In the genomic region with DNA sequence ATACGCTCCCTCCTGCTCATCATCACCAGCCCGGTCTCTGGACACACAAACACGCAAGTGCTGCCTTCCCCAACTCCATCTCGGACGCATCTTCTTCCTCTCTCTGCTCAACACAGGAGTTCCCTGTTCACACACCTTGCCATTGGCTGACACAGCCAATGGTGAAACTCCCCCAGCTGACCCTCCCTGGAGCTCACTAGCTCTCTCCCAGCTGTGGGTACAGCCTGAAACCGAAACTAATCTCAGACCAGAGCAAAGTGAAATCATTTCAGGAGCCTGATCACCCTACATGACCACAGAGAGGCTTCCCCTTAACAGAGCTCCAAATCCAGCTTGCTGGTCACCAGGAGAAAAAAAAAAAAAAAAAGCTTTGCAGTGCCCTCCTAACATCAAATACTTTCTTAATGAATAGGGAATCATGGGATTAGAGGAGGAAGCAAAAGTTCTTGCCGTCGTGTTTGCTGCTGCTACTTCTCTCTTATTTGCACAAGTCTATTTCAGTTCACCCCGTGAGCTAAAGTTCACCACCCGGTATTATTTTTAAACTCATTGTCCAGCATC, we compare ENCODE assay signal across 1 cellular context.
TF ChIP-seq lines count a peak whose summit lies in the region.

No MANE protein-coding gene starts in this region.

TF ChIP-seq in K562, 482 proteins besides CTCF, POLR2A, EP300 and RAD21 (continued from another document):
- peak in 1 of 2 experiments; percentile 85; a peak in 2 of 4 replicates for TF ChIP-seq ZNF318 (IDR thresholded peaks at IDR 0.05; ENCODE audit: borderline replicate concordance in 1 of 2, low read depth in 1 of 2)
- no peak for TF ChIP-seq HNRNPK (IDR thresholded peaks at IDR 0.05; ENCODE audit: low read depth, low read length, poor library complexity, severe bottlenecking)
- no peak for TF ChIP-seq MTF1 (CRISPR knock-in tag; IDR thresholded peaks at IDR 0.05; ENCODE audit: borderline replicate concordance)
- no peak for TF ChIP-seq MAFK (IDR thresholded peaks at IDR 0.05; ENCODE audit: low read length)
- no peak for TF ChIP-seq ZNF407 (IDR thresholded peaks at IDR 0.05; ENCODE audit: low read depth)
- no peak for TF ChIP-seq TEAD2 (tag; IDR thresholded peaks at IDR 0.05)
- no peak for TF ChIP-seq SREBF1 (IDR thresholded peaks at IDR 0.05; ENCODE audit: borderline replicate concordance, low read depth, low read length)
- TF ChIP-seq POLR2AphosphoS2 (IDR thresholded peaks at IDR 0.05; ENCODE audit: low read length) = no peak
- 0 out of 2 replicates have a peak, but pooled peaks have one; percentile 2 for TF ChIP-seq JUND (IDR thresholded peaks at IDR 0.05; ENCODE audit: borderline replicate concordance, low read depth, low read length)
- TF ChIP-seq JUND (tag; IDR thresholded peaks at IDR 0.05; ENCODE audit: borderline replicate concordance, low read depth, low read length) = 0 out of 3 replicates have a peak, but pooled peaks have one; percentile 18
- TF ChIP-seq TRIM28 (IDR thresholded peaks at IDR 0.05) = no peak
- TF ChIP-seq, protein P1, sequence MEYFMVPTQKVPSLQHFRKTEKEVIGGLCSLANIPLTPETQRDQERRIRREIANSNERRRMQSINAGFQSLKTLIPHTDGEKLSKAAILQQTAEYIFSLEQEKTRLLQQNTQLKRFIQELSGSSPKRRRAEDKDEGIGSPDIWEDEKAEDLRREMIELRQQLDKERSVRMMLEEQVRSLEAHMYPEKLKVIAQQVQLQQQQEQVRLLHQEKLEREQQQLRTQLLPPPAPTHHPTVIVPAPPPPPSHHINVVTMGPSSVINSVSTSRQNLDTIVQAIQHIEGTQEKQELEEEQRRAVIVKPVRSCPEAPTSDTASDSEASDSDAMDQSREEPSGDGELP (CRISPR knock-in tag; IDR thresholded peaks at IDR 0.05; ENCODE audit: borderline replicate concordance) = peak; percentile 80
- TF ChIP-seq PCBP1 (IDR thresholded peaks at IDR 0.05; ENCODE audit: low read depth, low read length, poor library complexity, severe bottlenecking) = no peak
- TF ChIP-seq NFRKB (IDR thresholded peaks at IDR 0.05; ENCODE audit: low read depth) = no peak
- TF ChIP-seq RFX1 (IDR thresholded peaks at IDR 0.05) = no peak
- TF ChIP-seq SAP30 (IDR thresholded peaks at IDR 0.05; ENCODE audit: borderline replicate concordance, insufficient read depth, low read depth, low read length, poor library complexity, severe bottlenecking) = no peak
- no peak for TF ChIP-seq ZNF695 (CRISPR knock-in tag; IDR thresholded peaks at IDR 0.05)
- no peak for TF ChIP-seq E2F3 (CRISPR knock-in tag; IDR thresholded peaks at IDR 0.05)
- no peak for TF ChIP-seq FOXM1 (IDR thresholded peaks at IDR 0.05; ENCODE audit: low read depth)
- no peak for TF ChIP-seq FOXM1 (CRISPR knock-in tag; IDR thresholded peaks at IDR 0.05; ENCODE audit: low read depth)
- 0 out of 4 replicates have a peak, but pooled peaks have one; percentile 15 to 29 for TF ChIP-seq NRF1 (conservative IDR thresholded peaks at IDR 0.05 in 1 of 2, IDR thresholded peaks at IDR 0.05 in 1 of 2)
- TF ChIP-seq ZNF184 (CRISPR knock-in tag; IDR thresholded peaks at IDR 0.05) = no peak
- TF ChIP-seq ZNF707 (CRISPR knock-in tag; conservative IDR thresholded peaks at IDR 0.05) = no peak
- TF ChIP-seq CREM (IDR thresholded peaks at IDR 0.05; ENCODE audit: low read depth) = no peak
- no peak for TF ChIP-seq U2AF1 (optimal IDR thresholded peaks at IDR 0.05; ENCODE audit: low read depth, low read length)
- TF ChIP-seq, protein P2, sequence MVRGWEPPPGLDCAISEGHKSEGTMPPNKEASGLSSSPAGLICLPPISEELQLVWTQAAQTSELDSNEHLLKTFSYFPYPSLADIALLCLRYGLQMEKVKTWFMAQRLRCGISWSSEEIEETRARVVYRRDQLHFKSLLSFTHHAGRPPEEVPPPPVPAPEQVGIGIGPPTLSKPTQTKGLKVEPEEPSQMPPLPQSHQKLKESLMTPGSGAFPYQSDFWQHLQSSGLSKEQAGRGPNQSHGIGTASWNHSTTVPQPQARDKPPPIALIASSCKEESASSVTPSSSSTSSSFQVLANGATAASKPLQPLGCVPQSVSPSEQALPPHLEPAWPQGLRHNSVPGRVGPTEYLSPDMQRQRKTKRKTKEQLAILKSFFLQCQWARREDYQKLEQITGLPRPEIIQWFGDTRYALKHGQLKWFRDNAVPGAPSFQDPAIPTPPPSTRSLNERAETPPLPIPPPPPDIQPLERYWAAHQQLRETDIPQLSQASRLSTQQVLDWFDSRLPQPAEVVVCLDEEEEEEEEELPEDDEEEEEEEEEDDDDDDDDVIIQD (CRISPR knock-in tag; IDR thresholded peaks at IDR 0.05) = no peak
- TF ChIP-seq SMAD1 (IDR thresholded peaks at IDR 0.05; ENCODE audit: low read depth, low read length, partially characterized antibody) = no peak
- no peak for TF ChIP-seq BRF2 (IDR thresholded peaks at IDR 0.05; ENCODE audit: borderline replicate concordance, insufficient read depth, insufficient read length)
- no peak for TF ChIP-seq ZKSCAN8 (CRISPR knock-in tag; IDR thresholded peaks at IDR 0.05)
- no peak for TF ChIP-seq EZH2 (IDR thresholded peaks at IDR 0.05; ENCODE audit: borderline replicate concordance, low read depth, low read length)
- no peak for TF ChIP-seq PURB (CRISPR knock-in tag; IDR thresholded peaks at IDR 0.05; ENCODE audit: low read depth)
- TF ChIP-seq ZFX (CRISPR knock-in tag; IDR thresholded peaks at IDR 0.05) = no peak
- TF ChIP-seq CTBP1 (IDR thresholded peaks at IDR 0.05; ENCODE audit: borderline replicate concordance) = peak; percentile 47; the same call in 1 of the 2 replicates
- TF ChIP-seq DPF2 (IDR thresholded peaks at IDR 0.05) = no peak
- no peak for TF ChIP-seq U2AF2 (optimal IDR thresholded peaks at IDR 0.05; ENCODE audit: low read depth, low read length)
- no peak for TF ChIP-seq NCOA2 (IDR thresholded peaks at IDR 0.05; ENCODE audit: partially characterized antibody in 2 of 2)
- no peak for TF ChIP-seq EHMT2 (IDR thresholded peaks at IDR 0.05)
- peak; percentile 34; the same call in 1 of the 2 replicates for TF ChIP-seq SMARCA4 (IDR thresholded peaks at IDR 0.05)
- no peak for TF ChIP-seq POLR3G (IDR thresholded peaks at IDR 0.05; ENCODE audit: extremely low read depth, insufficient read length, insufficient replicate concordance)
- TF ChIP-seq CHD1 (IDR thresholded peaks at IDR 0.05; ENCODE audit: low read length) = no peak
- TF ChIP-seq ZNF384 (IDR thresholded peaks at IDR 0.05; ENCODE audit: low read depth, low read length) = peak; percentile 33; the same call in 1 of the 2 replicates
- no peak for TF ChIP-seq ZNF764 (CRISPR knock-in tag; IDR thresholded peaks at IDR 0.05; ENCODE audit: low read depth)
